Comparison of ENCODE assay signal across 2 cellular contexts in genomic region chr7:21565614-21566013, GRCh38.
TF ChIP-seq lines count a peak whose summit lies in the region.

No MANE protein-coding gene starts in this region.

TF ChIP-seq in liver, 16 proteins besides CTCF, POLR2A, EP300 and RAD21:
- no peak for TF ChIP-seq SP1 (IDR thresholded peaks at IDR 0.05)
- TF ChIP-seq REST (IDR thresholded peaks at IDR 0.05), result peak; percentile 8
- TF ChIP-seq FOXA1 (IDR thresholded peaks at IDR 0.05), result no peak

TF ChIP-seq in HepG2, 621 proteins besides CTCF, POLR2A, EP300 and RAD21:
- TF ChIP-seq, protein P1, sequence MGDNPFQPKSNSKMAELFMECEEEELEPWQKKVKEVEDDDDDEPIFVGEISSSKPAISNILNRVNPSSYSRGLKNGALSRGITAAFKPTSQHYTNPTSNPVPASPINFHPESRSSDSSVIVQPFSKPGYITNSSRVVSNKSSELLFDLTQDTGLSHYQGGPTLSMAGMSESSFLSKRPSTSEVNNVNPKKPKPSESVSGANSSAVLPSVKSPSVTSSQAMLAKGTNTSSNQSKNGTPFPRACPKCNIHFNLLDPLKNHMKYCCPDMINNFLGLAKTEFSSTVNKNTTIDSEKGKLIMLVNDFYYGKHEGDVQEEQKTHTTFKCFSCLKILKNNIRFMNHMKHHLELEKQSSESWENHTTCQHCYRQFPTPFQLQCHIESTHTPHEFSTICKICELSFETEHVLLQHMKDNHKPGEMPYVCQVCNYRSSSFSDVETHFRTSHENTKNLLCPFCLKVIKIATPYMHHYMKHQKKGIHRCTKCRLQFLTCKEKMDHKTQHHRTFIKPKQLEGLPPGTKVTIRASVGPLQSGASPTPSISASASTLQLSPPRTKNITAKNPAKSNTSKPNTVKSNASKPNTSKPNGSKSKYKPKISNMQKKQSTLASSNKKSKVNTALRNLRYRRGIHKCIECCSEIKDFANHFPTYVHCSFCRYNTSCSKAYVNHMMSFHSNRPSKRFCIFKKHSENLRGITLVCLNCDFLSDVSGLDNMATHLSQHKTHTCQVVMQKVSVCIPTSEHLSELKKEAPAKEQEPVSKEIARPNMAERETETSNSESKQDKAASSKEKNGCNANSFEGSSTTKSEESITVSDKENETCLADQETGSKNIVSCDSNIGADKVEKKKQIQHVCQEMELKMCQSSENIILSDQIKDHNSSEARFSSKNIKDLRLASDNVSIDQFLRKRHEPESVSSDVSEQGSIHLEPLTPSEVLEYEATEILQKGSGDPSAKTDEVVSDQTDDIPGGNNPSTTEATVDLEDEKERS (CRISPR knock-in tag; IDR thresholded peaks at IDR 0.05), result no peak
- TF ChIP-seq ZMYM3 (CRISPR knock-in tag; IDR thresholded peaks at IDR 0.05) (no peak), ZNF567 (CRISPR knock-in tag; IDR thresholded peaks at IDR 0.05; ENCODE audit: borderline replicate concordance) (no peak), ELF4 (CRISPR knock-in tag; IDR thresholded peaks at IDR 0.05; ENCODE audit: borderline replicate concordance) (no peak), SRF (IDR thresholded peaks at IDR 0.05; ENCODE audit: low read depth, low read length) (no peak)
TF ChIP-seq in HepG2: peak in this region for 0.
